Comparison of ENCODE assay signal across 14 cellular contexts in the genomic region with DNA sequence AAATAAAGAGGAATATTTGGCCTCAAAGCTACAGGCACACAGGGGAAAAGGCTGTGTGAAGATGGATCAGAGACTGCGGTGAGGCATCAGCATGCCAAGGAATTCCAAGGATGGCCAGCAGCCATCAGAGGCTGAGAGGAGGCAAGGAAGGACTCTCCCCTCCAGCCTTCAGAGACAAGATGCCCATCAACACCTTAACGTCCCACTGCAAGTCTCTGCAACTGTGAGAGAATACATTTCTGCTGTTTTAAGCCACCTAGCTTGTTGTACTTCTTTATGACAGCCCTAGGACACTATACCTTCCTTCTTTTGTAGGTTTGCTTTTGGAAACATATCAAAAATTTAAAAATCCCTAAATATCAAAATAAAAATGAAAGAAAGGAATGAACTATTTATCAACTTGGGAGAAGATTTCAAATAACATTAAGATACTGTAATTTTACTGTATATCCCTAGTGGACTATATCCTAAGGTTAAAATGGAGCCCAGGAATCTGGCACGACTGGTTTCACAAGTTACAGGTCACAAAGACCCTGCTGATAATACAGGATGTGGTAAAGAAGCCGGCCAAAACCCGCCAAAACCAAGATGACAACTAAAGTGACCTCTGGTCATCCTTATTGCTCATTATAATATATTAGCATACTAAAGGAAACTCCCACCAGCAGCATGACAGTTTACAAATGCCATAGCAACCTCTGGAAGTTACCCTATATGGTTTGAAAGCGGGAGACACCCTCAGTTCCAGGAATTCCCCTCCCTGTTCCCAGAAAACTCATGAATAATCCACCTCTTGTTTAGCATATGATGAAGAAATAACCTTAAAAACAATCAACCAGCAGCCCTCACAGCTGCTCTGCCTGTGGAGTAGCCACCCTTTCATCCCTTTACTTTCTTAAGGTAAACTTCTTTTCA.
DNase-seq lines count a peak whose midpoint lies in the region; ATAC-seq, FAIRE-seq and TF ChIP-seq lines count a peak whose summit lies in the region.
"Had no signal": no experiment of that assay in that cellular context is flagged by ENCODE, and none has a peak within 500 bp of the region (broad histone marks: within the 10 kb centered on the region; RNA-seq: fewer than 3 reads in every experiment).

No MANE protein-coding gene starts in this region.

- POLR2A ChIA-PET in activated CD4-positive, alpha-beta memory T cell treated with anti-CD3 and anti-CD28 coated beads, Interleukin-2, amount 10 ng/mL, durations not matched to agents 7 days and 5 days (lab: Charles Lee) = no interaction called here

- intact Hi-C loops in colonic mucosa (cut with DNase I) = no loop called here

- H3K27ac ChIP-seq in colonic mucosa = no peak overlapping the region

- no peaks in the 10 kb centered on the region for H3K4me1 ChIP-seq in colonic mucosa

- peaks cover 13% of the 10 kb centered on the region for H3K36me3 Mint-ChIP-seq in mesothelial cell of epicardium
- no peaks in the 10 kb centered on the region for H3K36me3 Mint-ChIP-seq in activated CD4-positive, alpha-beta memory T cell treated with anti-CD3 and anti-CD28 coated beads, Interleukin-2, amount 10 ng/mL, durations not matched to agents 7 days and 5 days (ENCODE audit: low read depth)
- H3K36me3 Mint-ChIP-seq: activated naive CD8-positive, alpha-beta T cell treated with anti-CD3 and anti-CD28 coated beads, Interleukin-2, amount 10 ng/mL, durations not matched to agents 7 days and 5 days; CD8-positive, alpha-beta T cell had no signal

- TF ChIP-seq CTCF in colonic mucosa (IDR thresholded peaks at IDR 0.05) (no peak), mesothelial cell of epicardium (IDR thresholded peaks at IDR 0.05; ENCODE audit: unreplicated experiment) (no peak)

- FAIRE-seq in GM19239 (lab: Jason Lieb, UNC) = no peak
- FAIRE-seq: kidney had no signal

- CTCF ChIA-PET in activated CD4-positive, alpha-beta memory T cell treated with anti-CD3 and anti-CD28 coated beads, Interleukin-2, amount 10 ng/mL, durations not matched to agents 7 days and 5 days (lab: Charles Lee) = no interaction called here

- H3K4me1 Mint-ChIP-seq in mesothelial cell of epicardium = peaks cover 14% of the 10 kb centered on the region
- peaks cover 6% of the 10 kb centered on the region for H3K4me1 Mint-ChIP-seq in activated CD4-positive, alpha-beta memory T cell treated with anti-CD3 and anti-CD28 coated beads, Interleukin-2, amount 10 ng/mL, durations not matched to agents 7 days and 5 days
- H3K4me1 Mint-ChIP-seq: neural crest cell had no signal

- no peaks in the 10 kb centered on the region for H3K9me3 ChIP-seq in colonic mucosa

- DNase-seq in EH (ENCODE audit: low read depth) (peak; percentile 52), MV-4-11 (lab: John Stamatoyannopoulos, UW) (peak; percentile 34), colonic mucosa (peak; percentile 70), mesothelial cell of epicardium (ENCODE audit: low spot score in 2 of 2, unreplicated experiment in 2 of 2) (no peak), NCI-H1105 (lab: John Stamatoyannopoulos, UW) (no peak), GM19239 (ENCODE audit: insufficient read length, low spot score) (no peak)
- DNase-seq in activated CD4-positive, alpha-beta memory T cell treated with anti-CD3 and anti-CD28 coated beads, Interleukin-2, amount 10 ng/mL, durations not matched to agents 7 days and 5 days = no peak
- DNase-seq: activated naive CD8-positive, alpha-beta T cell treated with anti-CD3 and anti-CD28 coated beads, Interleukin-2, amount 10 ng/mL, durations not matched to agents 7 days and 5 days; CD8-positive, alpha-beta T cell; effector memory CD8-positive, alpha-beta T cell; kidney; stimulated activated naive CD4-positive, alpha-beta T cell had no signal

- no peaks in the 10 kb centered on the region for H3K36me3 ChIP-seq in colonic mucosa

- ATAC-seq in HG03196 (IDR thresholded peaks at IDR 0.05; ENCODE audit: unreplicated experiment) = no peak
- ATAC-seq: CD8-positive, alpha-beta T cell; effector memory CD8-positive, alpha-beta T cell had no signal

- no peak overlapping the region for H3K4me3 ChIP-seq in colonic mucosa

- H3K27me3 Mint-ChIP-seq in mesothelial cell of epicardium (ENCODE audit: low read depth) = no peaks in the 10 kb centered on the region
- H3K27me3 Mint-ChIP-seq in activated CD4-positive, alpha-beta memory T cell treated with anti-CD3 and anti-CD28 coated beads, Interleukin-2, amount 10 ng/mL, durations not matched to agents 7 days and 5 days = peaks cover 17% of the 10 kb centered on the region

- no peak overlapping the region for H3K4me3 Mint-ChIP-seq in mesothelial cell of epicardium
- no peak overlapping the region for H3K4me3 Mint-ChIP-seq in activated CD4-positive, alpha-beta memory T cell treated with anti-CD3 and anti-CD28 coated beads, Interleukin-2, amount 10 ng/mL, durations not matched to agents 7 days and 5 days
- H3K4me3 Mint-ChIP-seq: activated naive CD8-positive, alpha-beta T cell treated with anti-CD3 and anti-CD28 coated beads, Interleukin-2, amount 10 ng/mL, durations not matched to agents 7 days and 5 days; CD8-positive, alpha-beta T cell; effector memory CD8-positive, alpha-beta T cell; neural crest cell had no signal

- no peaks in the 10 kb centered on the region for H3K27me3 ChIP-seq in colonic mucosa

- peak overlapping the region; percentile 77 for H3K27ac Mint-ChIP-seq in mesothelial cell of epicardium
- no peak overlapping the region for H3K27ac Mint-ChIP-seq in activated CD4-positive, alpha-beta memory T cell treated with anti-CD3 and anti-CD28 coated beads, Interleukin-2, amount 10 ng/mL, durations not matched to agents 7 days and 5 days
- H3K27ac Mint-ChIP-seq: activated naive CD8-positive, alpha-beta T cell treated with anti-CD3 and anti-CD28 coated beads, Interleukin-2, amount 10 ng/mL, durations not matched to agents 7 days and 5 days; CD8-positive, alpha-beta T cell; effector memory CD8-positive, alpha-beta T cell had no signal

- no peak overlapping the region for H3K9ac ChIP-seq in colonic mucosa (ENCODE audit: low read depth in 2 of 2, low read length in 2 of 2)

- peaks cover 13% of the 10 kb centered on the region for H3K9me3 Mint-ChIP-seq in mesothelial cell of epicardium
- H3K9me3 Mint-ChIP-seq in activated CD4-positive, alpha-beta memory T cell treated with anti-CD3 and anti-CD28 coated beads, Interleukin-2, amount 10 ng/mL, durations not matched to agents 7 days and 5 days = no peaks in the 10 kb centered on the region
- H3K9me3 Mint-ChIP-seq: activated naive CD8-positive, alpha-beta T cell treated with anti-CD3 and anti-CD28 coated beads, Interleukin-2, amount 10 ng/mL, durations not matched to agents 7 days and 5 days; CD8-positive, alpha-beta T cell had no signal

Comparison
In these comparisons a context has a peak if more than half of its experiments do, and no peak if none do; other contexts are left out.
1. DNase-seq: peak in EH (single experiment), MV-4-11 (single experiment) and colonic mucosa (single experiment); none in mesothelial cell of epicardium (0 of 2), NCI-H1105 (single experiment), GM19239 (single experiment) and activated CD4-positive, alpha-beta memory T cell treated with anti-CD3 and anti-CD28 coated beads, Interleukin-2, amount 10 ng/mL, durations not matched to agents 7 days and 5 days (single experiment).